Comparison of ENCODE assay signal across 29 cellular contexts in genomic region chr11:120543816-120544215, GRCh38. TPM values are rescaled to one million over a fixed set of nuclear protein-coding genes. Genes with fewer than 3 reads are reported as not detected.
"Had no signal": no experiment of that assay in that cellular context is flagged by ENCODE, and none has a peak within 500 bp of the region (broad histone marks: within the 10 kb centered on the region; RNA-seq: fewer than 3 reads in every experiment).

No MANE protein-coding gene starts in this region.

- H3K9me3 Mint-ChIP-seq: activated CD4-positive, alpha-beta memory T cell treated with anti-CD3 and anti-CD28 coated beads, Interleukin-2, amount 10 ng/mL, durations not matched to agents 7 days and 5 days; activated CD4-positive, alpha-beta T cell treated with anti-CD3 and anti-CD28 coated beads, Interleukin-2, amount 10 ng/mL, durations not matched to agents 7 days and 5 days; activated naive CD4-positive, alpha-beta T cell treated with anti-CD3 and anti-CD28 coated beads, Interleukin-2, amount 10 ng/mL, durations not matched to agents 7 days and 5 days; activated naive CD4-positive, alpha-beta T cell treated with anti-CD3 and anti-CD28 coated beads, Interleukin-2, amount 50 U/mL, for 72 hours; activated naive CD8-positive, alpha-beta T cell treated with anti-CD3 and anti-CD28 coated beads, Interleukin-2, amount 10 ng/mL, durations not matched to agents 7 days and 5 days; activated T-cell treated with anti-CD3 and anti-CD28 coated beads, Interleukin-2, amount 50 U/mL, for 24 hours; central memory CD8-positive, alpha-beta T cell; effector memory CD8-positive, alpha-beta T cell had no signal

- H3K4me3 ChIP-seq: ascending aorta, breast epithelium, cardiac muscle cell, esophagus squamous epithelium, gastroesophageal sphincter had no signal

- H3K27me3 ChIP-seq: ascending aorta, breast epithelium, cardiac muscle cell, gastroesophageal sphincter had no signal

- H3K36me3 ChIP-seq: ascending aorta, breast epithelium, cardiac muscle cell, esophagus squamous epithelium, gastroesophageal sphincter had no signal

- H3K4me1 Mint-ChIP-seq: central memory CD8-positive, alpha-beta T cell had no signal

- DNase-seq: activated CD4-positive, alpha-beta memory T cell treated with anti-CD3 and anti-CD28 coated beads, Interleukin-2, amount 10 ng/mL, durations not matched to agents 7 days and 5 days; activated CD4-positive, alpha-beta T cell treated with anti-CD3 and anti-CD28 coated beads for 1 hour; activated CD4-positive, alpha-beta T cell treated with anti-CD3 and anti-CD28 coated beads for 4 hours; activated CD4-positive, alpha-beta T cell treated with anti-CD3 and anti-CD28 coated beads, Interleukin-2, amount 10 ng/mL, durations not matched to agents 7 days and 5 days; activated CD4-positive, alpha-beta T cell treated with anti-CD3 and anti-CD28 coated beads, Interleukin-2, amount 50 U/mL, for 4 hours; activated CD8-positive, alpha-beta memory T cell treated with anti-CD3 and anti-CD28 coated beads, Interleukin-2, amount 50 U/mL, for 48 hours; activated gamma-delta T cell; activated naive CD4-positive, alpha-beta T cell; activated naive CD4-positive, alpha-beta T cell treated with anti-CD3 and anti-CD28 coated beads, Interleukin-2, amount 10 ng/mL, durations not matched to agents 7 days and 5 days; activated naive CD8-positive, alpha-beta T cell treated with anti-CD3 and anti-CD28 coated beads, Interleukin-2, amount 10 ng/mL, durations not matched to agents 7 days and 5 days; activated T-cell treated with anti-CD3 and anti-CD28 coated beads for 4 hours; activated T-cell treated with anti-CD3 and anti-CD28 coated beads, Interleukin-2, amount 50 U/mL, for 24 hours; activated T-cell treated with anti-CD3 and anti-CD28 coated beads, Interleukin-2, amount 50 U/mL, for 72 hours; cortex of kidney; dermis blood vessel endothelial cell; effector CD4-positive, alpha-beta T cell; effector memory CD8-positive, alpha-beta T cell; esophagus squamous epithelium; foreskin melanocyte; T-helper 2 cell had no signal

- H3K27ac Mint-ChIP-seq: activated CD4-positive, alpha-beta memory T cell treated with anti-CD3 and anti-CD28 coated beads, Interleukin-2, amount 10 ng/mL, durations not matched to agents 7 days and 5 days; activated CD4-positive, alpha-beta T cell treated with anti-CD3 and anti-CD28 coated beads, Interleukin-2, amount 10 ng/mL, durations not matched to agents 7 days and 5 days; activated naive CD4-positive, alpha-beta T cell treated with anti-CD3 and anti-CD28 coated beads, Interleukin-2, amount 10 ng/mL, durations not matched to agents 7 days and 5 days; activated naive CD4-positive, alpha-beta T cell treated with anti-CD3 and anti-CD28 coated beads, Interleukin-2, amount 50 U/mL, for 72 hours; activated naive CD8-positive, alpha-beta T cell treated with anti-CD3 and anti-CD28 coated beads, Interleukin-2, amount 10 ng/mL, durations not matched to agents 7 days and 5 days; activated T-cell treated with anti-CD3 and anti-CD28 coated beads, Interleukin-2, amount 50 U/mL, for 24 hours; activated T-cell treated with anti-CD3 and anti-CD28 coated beads, Interleukin-2, amount 50 U/mL, for 72 hours; effector memory CD8-positive, alpha-beta T cell had no signal

- H3K36me3 Mint-ChIP-seq: activated naive CD4-positive, alpha-beta T cell treated with anti-CD3 and anti-CD28 coated beads, Interleukin-2, amount 10 ng/mL, durations not matched to agents 7 days and 5 days; activated naive CD4-positive, alpha-beta T cell treated with anti-CD3 and anti-CD28 coated beads, Interleukin-2, amount 50 U/mL, for 72 hours; activated naive CD8-positive, alpha-beta T cell treated with anti-CD3 and anti-CD28 coated beads, Interleukin-2, amount 10 ng/mL, durations not matched to agents 7 days and 5 days; brain had no signal

- H3K27ac ChIP-seq: ascending aorta, breast epithelium, cardiac muscle cell, epithelial cell of prostate, esophagus squamous epithelium, gastroesophageal sphincter had no signal

- H3K4me3 Mint-ChIP-seq: activated CD4-positive, alpha-beta memory T cell treated with anti-CD3 and anti-CD28 coated beads, Interleukin-2, amount 10 ng/mL, durations not matched to agents 7 days and 5 days; activated CD4-positive, alpha-beta T cell treated with anti-CD3 and anti-CD28 coated beads, Interleukin-2, amount 10 ng/mL, durations not matched to agents 7 days and 5 days; activated naive CD4-positive, alpha-beta T cell treated with anti-CD3 and anti-CD28 coated beads, Interleukin-2, amount 10 ng/mL, durations not matched to agents 7 days and 5 days; activated naive CD8-positive, alpha-beta T cell treated with anti-CD3 and anti-CD28 coated beads, Interleukin-2, amount 10 ng/mL, durations not matched to agents 7 days and 5 days; activated T-cell treated with anti-CD3 and anti-CD28 coated beads, Interleukin-2, amount 50 U/mL, for 24 hours; activated T-cell treated with anti-CD3 and anti-CD28 coated beads, Interleukin-2, amount 50 U/mL, for 72 hours; brain; central memory CD8-positive, alpha-beta T cell; effector memory CD8-positive, alpha-beta T cell had no signal

- ATAC-seq: activated naive CD4-positive, alpha-beta T cell treated with anti-CD3 and anti-CD28 coated beads, Interleukin-2, amount 50 U/mL, for 72 hours; activated T-cell treated with anti-CD3 and anti-CD28 coated beads, Interleukin-2, amount 50 U/mL, for 72 hours; effector memory CD8-positive, alpha-beta T cell; gastroesophageal sphincter had no signal

RNA-seq across cellular contexts. Expression of gene GRIK4, which starts 32.3 kb away (rescaled TPM):
- total RNA-seq: activated CD4-positive, alpha-beta memory T cell treated with anti-CD3 and anti-CD28 coated beads, Interleukin-2, amount 10 ng/mL, durations not matched to agents 7 days and 5 days; activated CD4-positive, alpha-beta T cell treated with anti-CD3 and anti-CD28 coated beads, Interleukin-2, amount 10 ng/mL, durations not matched to agents 7 days and 5 days; activated naive CD4-positive, alpha-beta T cell treated with anti-CD3 and anti-CD28 coated beads, Interleukin-2, amount 50 U/mL, for 72 hours; activated naive CD8-positive, alpha-beta T cell treated with anti-CD3 and anti-CD28 coated beads, Interleukin-2, amount 10 ng/mL, durations not matched to agents 7 days and 5 days; ascending aorta; T-helper 1 cell treated with Interleukin-12 subunit alpha and Interleukin-12 subunit beta and Interleukin-4 antibody, amounts not matched to agents 30 ng/mL and 1 ng/mL, for 36 hours had no signal
